In the genomic region with DNA sequence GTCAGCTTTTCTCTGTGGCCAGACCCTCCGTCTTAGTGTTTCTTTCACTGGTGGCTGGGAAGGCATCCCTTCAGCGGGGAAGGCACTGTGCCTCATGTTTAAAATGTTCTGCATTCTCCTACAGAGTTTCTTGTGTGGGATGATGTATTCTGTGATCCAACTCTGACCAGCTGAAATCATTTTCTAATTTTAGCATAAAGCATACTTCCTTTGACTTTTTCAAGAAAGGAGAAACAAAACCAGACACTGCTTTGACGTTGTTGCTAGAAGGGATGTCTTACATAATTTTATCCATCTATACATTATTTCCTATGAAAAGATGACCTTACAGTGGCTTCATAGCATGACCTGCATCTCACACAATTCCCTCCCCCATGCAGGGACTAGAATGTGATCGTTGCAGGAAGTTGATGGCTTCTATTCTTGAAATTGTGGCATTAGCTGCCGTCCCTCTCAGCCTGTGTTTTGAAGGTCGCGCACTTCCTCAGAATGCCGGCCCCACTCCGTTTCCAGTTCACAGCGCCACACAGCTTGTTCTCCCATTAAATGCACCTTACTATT, we compare ENCODE assay signal across 11 cellular contexts. TPM values are rescaled to one million over a fixed set of nuclear protein-coding genes. Genes with fewer than 3 reads are reported as not detected.
DNase-seq lines count a peak whose midpoint lies in the region; ATAC-seq, FAIRE-seq and TF ChIP-seq lines count a peak whose summit lies in the region.
"Had no signal": no experiment of that assay in that cellular context is flagged by ENCODE, and none has a peak within 500 bp of the region (broad histone marks: within the 10 kb centered on the region; RNA-seq: fewer than 3 reads in every experiment).

No MANE protein-coding gene starts in this region.

- H3K79me2 ChIP-seq in astrocyte (ENCODE audit: insufficient read depth, low read length): peaks cover 22% of the 10 kb centered on the region

- peaks cover 27% of the 10 kb centered on the region for H3K4me1 Mint-ChIP-seq in astrocyte (ENCODE audit: low read depth, unreplicated experiment)
- no peaks in the 10 kb centered on the region for H3K4me1 Mint-ChIP-seq in stimulated activated memory B cell treated with anti-CD40 and anti-IgM and Interleukin-4, amounts not matched to agents 10 μg/mL and 1 μg/mL and 100 μg/mL, for 72 hours

- peaks cover 30% of the 10 kb centered on the region for H3K36me3 ChIP-seq in astrocyte (ENCODE audit: insufficient read depth, low read length)

- H3K27me3 Mint-ChIP-seq in astrocyte (ENCODE audit: low read depth, unreplicated experiment): no peaks in the 10 kb centered on the region
- H3K27me3 Mint-ChIP-seq in stimulated activated memory B cell treated with anti-CD40 and anti-IgM and Interleukin-4, amounts not matched to agents 10 μg/mL and 1 μg/mL and 100 μg/mL, for 72 hours: no peaks in the 10 kb centered on the region

- peak overlapping the region; percentile 97 for H3K27ac Mint-ChIP-seq in astrocyte (ENCODE audit: unreplicated experiment)
- H3K27ac Mint-ChIP-seq in stimulated activated memory B cell treated with anti-CD40 and anti-IgM and Interleukin-4, amounts not matched to agents 10 μg/mL and 1 μg/mL and 100 μg/mL, for 72 hours: peak overlapping the region; percentile 12

- H4K20me1 ChIP-seq in astrocyte (ENCODE audit: insufficient read depth, low read length): peaks cover under 1% of the 10 kb centered on the region

- intact Hi-C loops in right cardiac atrium (cut with DNase I): no loop called here

- H3K27me3 ChIP-seq in astrocyte (ENCODE audit: insufficient read depth, low read length) (no peaks in the 10 kb centered on the region), right cardiac atrium (ENCODE audit: control insufficient read depth, insufficient read depth) (no peaks in the 10 kb centered on the region)

- H3K9ac ChIP-seq in astrocyte (ENCODE audit: low read length): peak overlapping the region; percentile 81

- H3K36me3 Mint-ChIP-seq in astrocyte (ENCODE audit: low read depth, unreplicated experiment): peaks cover 19% of the 10 kb centered on the region
- peaks cover 83% of the 10 kb centered on the region for H3K36me3 Mint-ChIP-seq in stimulated activated memory B cell treated with anti-CD40 and anti-IgM and Interleukin-4, amounts not matched to agents 10 μg/mL and 1 μg/mL and 100 μg/mL, for 72 hours

- H3K27ac ChIP-seq in astrocyte (ENCODE audit: low read depth, low read length) (peak overlapping the region; percentile 98), right cardiac atrium (ENCODE audit: low read length) (peak overlapping the region; percentile 98)

- no peak overlapping the region for H2AFZ ChIP-seq in astrocyte (ENCODE audit: low read depth, low read length)

- ATAC-seq in right cardiac atrium (peak; percentile 13 to 17), GM18870 (IDR thresholded peaks at IDR 0.05; ENCODE audit: unreplicated experiment) (no peak)
- ATAC-seq in stimulated activated memory B cell treated with anti-CD40 and anti-IgM and Interleukin-4, amounts not matched to agents 10 μg/mL and 1 μg/mL and 100 μg/mL, for 72 hours: no peak

- peak; percentile 20 for FAIRE-seq in astrocyte (lab: Jason Lieb, UNC)
- FAIRE-seq: islet of Langerhans had no signal

- DNase-seq in HCEC 1CT (peak; percentile 8), astrocyte (ENCODE audit: low read depth) (peak; percentile 79), right cardiac atrium (no peak), iPS-NIHi7 (ENCODE audit: extremely low spot score) (no peak), erythroblast (lab: John Stamatoyannopoulos, UW) (no peak), NCI-H187 (lab: John Stamatoyannopoulos, UW) (no peak)
- DNase-seq: stimulated activated CD4-positive, alpha-beta T cell treated with anti-CD3 and anti-CD28 coated beads, Interleukin-1b, Interleukin-23, amount 100 ng/mL, for 48 hours; T1000 had no signal

- peak overlapping the region; percentile 75 for H3K4me2 ChIP-seq in astrocyte (ENCODE audit: low read length)

- TF ChIP-seq CTCF in astrocyte (IDR thresholded peaks at IDR 0.05; ENCODE audit: insufficient read depth, low read depth, low read length): no peak

- WGBS in right cardiac atrium: 21% methylated on average over 10 of the region's 10 CpGs

- H3K4me1 ChIP-seq in astrocyte (ENCODE audit: insufficient read depth, low read length): peaks cover 25% of the 10 kb centered on the region
- peaks cover 4% of the 10 kb centered on the region for H3K4me1 ChIP-seq in right cardiac atrium (ENCODE audit: control insufficient read depth, insufficient read depth, low read length)

- H3K9me3 ChIP-seq in astrocyte (ENCODE audit: insufficient read depth, low read depth, low read length) (no peaks in the 10 kb centered on the region), right cardiac atrium (ENCODE audit: control insufficient read depth, low read length) (no peaks in the 10 kb centered on the region)

- peak overlapping the region; percentile 4 for H3K4me3 Mint-ChIP-seq in astrocyte (ENCODE audit: unreplicated experiment)
- H3K4me3 Mint-ChIP-seq in stimulated activated memory B cell treated with anti-CD40 and anti-IgM and Interleukin-4, amounts not matched to agents 10 μg/mL and 1 μg/mL and 100 μg/mL, for 72 hours: no peak overlapping the region

- H3K9me3 Mint-ChIP-seq in astrocyte (ENCODE audit: unreplicated experiment): no peaks in the 10 kb centered on the region
- no peaks in the 10 kb centered on the region for H3K9me3 Mint-ChIP-seq in stimulated activated memory B cell treated with anti-CD40 and anti-IgM and Interleukin-4, amounts not matched to agents 10 μg/mL and 1 μg/mL and 100 μg/mL, for 72 hours

- H3K4me3 ChIP-seq in astrocyte (ENCODE audit: insufficient read depth, low read depth, low read length): peak overlapping the region; percentile 1
- H3K4me3 ChIP-seq in right cardiac atrium (ENCODE audit: low read length): no peak overlapping the region

- TF ChIP-seq POLR2A in erythroblast (IDR thresholded peaks at IDR 0.05; ENCODE audit: low read length): no peak

RNA-seq across cellular contexts. Expression of a gene that starts 38.6 kb away (rescaled TPM):
- total RNA-seq in astrocyte (0.43 TPM in 1 of 2 replicates, not detected in the other), right cardiac atrium (under 1 TPM in 1 of 4 donors, not detected in 3; 0.48 TPM)
- 0.25 TPM for polyA plus RNA-seq in right cardiac atrium

Comparison
In these comparisons a context has a peak if more than half of its experiments do, and no peak if none do; other contexts are left out.
1. DNase-seq: peak in HCEC 1CT (single experiment) and astrocyte (single experiment); none in right cardiac atrium (0 of 3), iPS-NIHi7 (single experiment), erythroblast (0 of 2) and NCI-H187 (0 of 2).
2. ATAC-seq: peak in right cardiac atrium (2 of 2); none in stimulated activated memory B cell treated with anti-CD40 and anti-IgM and Interleukin-4, amounts not matched to agents 10 μg/mL and 1 μg/mL and 100 μg/mL, for 72 hours (single experiment) and GM18870 (single experiment).